In the genomic region with DNA sequence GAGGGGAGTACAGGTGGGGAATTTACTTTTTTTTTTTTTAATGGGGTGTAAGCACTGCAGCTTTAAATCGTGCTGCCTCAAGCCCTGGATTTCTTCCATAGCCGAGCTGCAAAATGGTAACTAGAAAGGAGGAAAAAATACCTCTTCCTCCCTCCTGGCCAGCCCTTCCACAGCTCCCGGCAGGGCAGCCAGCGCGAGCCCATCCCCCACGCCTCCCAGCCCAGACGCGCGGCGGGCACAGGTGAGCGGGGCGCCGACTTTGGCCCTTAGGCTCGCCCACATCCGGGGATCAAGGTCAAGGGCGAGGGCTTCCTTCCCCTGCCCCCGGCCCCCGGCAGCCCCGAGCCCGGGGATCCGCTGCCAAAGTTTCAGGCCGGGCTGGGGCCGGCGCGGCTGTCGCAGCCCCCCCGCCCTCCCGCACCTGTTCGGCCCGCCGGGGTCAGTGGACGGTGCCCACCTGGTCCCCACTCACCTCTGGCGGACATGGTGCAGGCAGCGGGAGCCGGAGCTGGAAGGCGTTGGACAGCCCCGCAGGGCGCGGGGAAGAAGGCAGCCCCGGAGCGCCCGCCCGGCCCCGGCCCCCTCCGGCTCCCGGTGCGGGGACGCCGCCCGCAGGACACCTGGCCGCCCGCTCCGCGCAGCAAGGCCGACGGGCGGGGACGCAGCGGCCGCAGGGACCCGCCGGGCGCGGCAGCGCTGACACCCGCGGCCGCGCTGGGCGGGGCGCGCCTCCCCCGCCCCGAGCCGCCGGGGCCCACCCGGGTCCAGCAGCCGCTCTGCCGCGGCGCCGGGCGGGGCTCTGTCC, we compare ENCODE assay signal across 8 cellular contexts. TPM values are rescaled to one million over a fixed set of nuclear protein-coding genes. Genes with fewer than 3 reads are reported as not detected.
DNase-seq lines count a peak whose midpoint lies in the region; ATAC-seq and TF ChIP-seq lines count a peak whose summit lies in the region.

No MANE protein-coding gene starts in this region.

- H3K27ac ChIP-seq in RWPE2 (ENCODE audit: poor library complexity, severe bottlenecking) (no peak overlapping the region), mesodermal cell (ENCODE audit: low read depth, low read length, severe bottlenecking) (no peak overlapping the region), upper lobe of right lung (no peak overlapping the region)

- H3K27me3 ChIP-seq in RWPE2 (ENCODE audit: insufficient read depth, poor library complexity, severe bottlenecking): no peaks in the 10 kb centered on the region
- no peaks in the 10 kb centered on the region for H3K27me3 ChIP-seq in upper lobe of right lung

- H3K4me3 Mint-ChIP-seq in activated CD4-positive, alpha-beta T cell treated with anti-CD3 and anti-CD28 coated beads for 36 hours: peak overlapping the region; percentile 60
- peak overlapping the region; percentile 64 to 74 for H3K4me3 Mint-ChIP-seq in effector memory CD8-positive, alpha-beta T cell

- ATAC-seq in activated CD4-positive, alpha-beta T cell treated with anti-CD3 and anti-CD28 coated beads for 36 hours: peak; percentile 26
- peak; percentile 60 for ATAC-seq in RWPE2 (ENCODE audit: low read depth)
- ATAC-seq in effector memory CD8-positive, alpha-beta T cell (replicated peaks): peak; percentile 67
- ATAC-seq in upper lobe of right lung: peak; percentile 94
- ATAC-seq in HG03175 (IDR thresholded peaks at IDR 0.05; ENCODE audit: unreplicated experiment): no peak

- H3K4me1 ChIP-seq in RWPE2 (ENCODE audit: insufficient read depth, poor library complexity, severe bottlenecking) (peaks cover 7% of the 10 kb centered on the region), mesodermal cell (ENCODE audit: control insufficient read depth, insufficient read depth, low read length, poor library complexity, severe bottlenecking) (no peaks in the 10 kb centered on the region), upper lobe of right lung (peaks cover 11% of the 10 kb centered on the region)

- peaks cover 6% of the 10 kb centered on the region for H3K4me1 Mint-ChIP-seq in activated CD4-positive, alpha-beta T cell treated with anti-CD3 and anti-CD28 coated beads for 36 hours
- H3K4me1 Mint-ChIP-seq in effector memory CD8-positive, alpha-beta T cell (ENCODE audit: low read depth in 2 of 2): peaks cover 7 to 18% of the 10 kb centered on the region in 2 donors

- H3K4me3 ChIP-seq in RWPE2 (ENCODE audit: severe bottlenecking) (peak overlapping the region; percentile 40), mesodermal cell (ENCODE audit: extremely low read depth, insufficient read depth, low read length, poor library complexity, severe bottlenecking) (peak overlapping the region; percentile 37), upper lobe of right lung (peak overlapping the region; percentile 65)

- peak; percentile 22 for DNase-seq in activated CD4-positive, alpha-beta T cell treated with anti-CD3 and anti-CD28 coated beads for 36 hours
- DNase-seq in activated CD4-positive, alpha-beta T cell treated with anti-CD3 and anti-CD28 coated beads for 1 hour: no peak
- DNase-seq in RWPE2 (ENCODE audit: low spot score): no peak
- DNase-seq in effector memory CD8-positive, alpha-beta T cell: peak in 1 of 3 experiments; percentile 5
- DNase-seq in upper lobe of right lung: peak; percentile 83
- DNase-seq in midbrain (lab: John Stamatoyannopoulos, UW): no peak

- CTCF ChIA-PET in activated CD4-positive, alpha-beta T cell treated with anti-CD3 and anti-CD28 coated beads for 36 hours (lab: Charles Lee): no interaction called here

- POLR2A ChIA-PET in activated CD4-positive, alpha-beta T cell treated with anti-CD3 and anti-CD28 coated beads for 36 hours (lab: Charles Lee): interaction anchor here (0.6 kb wide), 1 partner anchor 641 kb away, joined by 8 read pairs; no protein-coding TSS in a partner anchor

- intact Hi-C loops in activated CD4-positive, alpha-beta T cell treated with anti-CD3 and anti-CD28 coated beads for 36 hours (cut with DNase I, micrococcal nuclease): no loop called here
- intact Hi-C loops in upper lobe of right lung (cut with DNase I): no loop called here

- WGBS in mesodermal cell (ENCODE audit: insufficient coverage in 2 of 2), 2 experiments: 0 to 2% methylated on average over 30 to 46 of the region's 83 CpGs

- no peaks in the 10 kb centered on the region for H3K36me3 Mint-ChIP-seq in activated CD4-positive, alpha-beta T cell treated with anti-CD3 and anti-CD28 coated beads for 36 hours (ENCODE audit: low read depth)
- no peaks in the 10 kb centered on the region for H3K36me3 Mint-ChIP-seq in effector memory CD8-positive, alpha-beta T cell (ENCODE audit: insufficient read depth)

- H3K9me3 ChIP-seq in RWPE2 (ENCODE audit: severe bottlenecking) (no peaks in the 10 kb centered on the region), mesodermal cell (ENCODE audit: control insufficient read depth, low read length) (no peaks in the 10 kb centered on the region), upper lobe of right lung (no peaks in the 10 kb centered on the region)

- TF ChIP-seq CTCF in RWPE2 (IDR thresholded peaks at IDR 0.05; ENCODE audit: poor library complexity, severe bottlenecking) (no peak), upper lobe of right lung (IDR thresholded peaks at IDR 0.05) (no peak)

- H3K9me3 Mint-ChIP-seq in activated CD4-positive, alpha-beta T cell treated with anti-CD3 and anti-CD28 coated beads for 36 hours (ENCODE audit: low read depth): no peaks in the 10 kb centered on the region
- H3K9me3 Mint-ChIP-seq in effector memory CD8-positive, alpha-beta T cell: no peaks in the 10 kb centered on the region

- H3K36me3 ChIP-seq in RWPE2 (ENCODE audit: low read depth) (no peaks in the 10 kb centered on the region), mesodermal cell (ENCODE audit: control insufficient read depth, insufficient read depth, low read length) (no peaks in the 10 kb centered on the region), upper lobe of right lung (no peaks in the 10 kb centered on the region)

- H3K27ac Mint-ChIP-seq in activated CD4-positive, alpha-beta T cell treated with anti-CD3 and anti-CD28 coated beads for 36 hours: no peak overlapping the region
- H3K27ac Mint-ChIP-seq in effector memory CD8-positive, alpha-beta T cell: peak overlapping the region in 1 of 2 donors; percentile 1

- peaks cover 18% of the 10 kb centered on the region for H3K27me3 Mint-ChIP-seq in activated CD4-positive, alpha-beta T cell treated with anti-CD3 and anti-CD28 coated beads for 36 hours
- H3K27me3 Mint-ChIP-seq in effector memory CD8-positive, alpha-beta T cell: peaks cover 9 to 18% of the 10 kb centered on the region in 2 donors

RNA-seq across cellular contexts. Expression of gene FHIP2A, which starts 53.8 kb away (rescaled TPM):
- total RNA-seq in activated CD4-positive, alpha-beta T cell treated with anti-CD3 and anti-CD28 coated beads for 36 hours: 10 to 100 TPM; 18.4 to 18.6 TPM
- 16.3 TPM for polyA plus RNA-seq in mesodermal cell (2013, experiment 1 of 2)
- 15.6 TPM for polyA plus RNA-seq in mesodermal cell (2013, experiment 2 of 2)
- 30.2 TPM for total RNA-seq in upper lobe of right lung

Comparison
In these comparisons a context has a peak if more than half of its experiments do, and no peak if none do; other contexts are left out.
1. DNase-seq: peak in activated CD4-positive, alpha-beta T cell treated with anti-CD3 and anti-CD28 coated beads for 36 hours (single experiment) and upper lobe of right lung (single experiment); none in activated CD4-positive, alpha-beta T cell treated with anti-CD3 and anti-CD28 coated beads for 1 hour (single experiment), RWPE2 (single experiment) and midbrain (single experiment).
2. Peak in every context shown above with its lines, with median percentiles within 50 percentile points of each other: H3K4me3 ChIP-seq.